In the genomic region with DNA sequence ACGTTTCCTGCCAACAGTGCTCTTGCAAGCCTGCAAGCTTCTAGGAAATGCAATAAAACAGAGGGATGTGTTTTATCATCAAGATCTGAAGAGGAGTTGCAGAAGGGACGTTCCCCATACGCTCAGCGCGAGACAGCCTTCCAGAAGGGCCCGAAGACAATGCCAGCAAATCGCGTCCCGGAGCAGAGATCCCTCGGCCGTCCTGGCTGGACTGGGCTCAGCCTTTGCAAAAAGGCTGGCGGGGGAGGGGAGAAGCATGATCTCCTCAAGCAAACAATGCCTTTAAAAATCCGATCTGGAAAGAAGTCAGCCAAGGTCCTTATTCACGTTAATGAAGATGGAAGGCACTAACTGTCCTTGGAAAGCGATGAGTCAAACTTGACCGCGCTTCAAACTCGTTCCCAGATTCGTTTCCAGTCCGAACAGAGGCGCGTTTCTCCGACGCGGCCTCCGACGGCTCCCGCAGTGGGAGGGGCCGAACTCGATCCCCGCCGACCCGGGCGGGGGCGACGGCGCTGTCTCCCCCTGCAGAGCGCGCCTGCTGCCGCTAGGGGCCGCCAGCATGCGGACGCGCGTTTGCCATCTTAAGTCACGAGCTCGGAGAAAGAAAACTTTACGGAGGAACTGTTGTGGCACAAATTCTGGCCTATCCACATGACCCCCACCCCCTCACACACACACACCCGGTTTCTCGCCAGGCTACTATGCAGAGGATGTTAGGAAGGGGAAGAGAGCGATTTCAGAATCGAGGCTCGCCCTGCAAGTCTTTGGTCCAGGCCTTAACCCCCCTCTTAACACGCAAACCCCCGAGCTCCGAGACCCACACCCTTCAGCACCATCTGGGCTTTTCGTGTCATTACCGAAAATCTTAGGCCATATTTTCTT, we compare ENCODE assay signal across 1 cellular context.
TF ChIP-seq lines count a peak whose summit lies in the region.

No MANE protein-coding gene starts in this region.

TF ChIP-seq in HEK293, 187 proteins besides CTCF, POLR2A, EP300 and RAD21 (continued from another document and continues in another):
- TF ChIP-seq, protein P1, sequence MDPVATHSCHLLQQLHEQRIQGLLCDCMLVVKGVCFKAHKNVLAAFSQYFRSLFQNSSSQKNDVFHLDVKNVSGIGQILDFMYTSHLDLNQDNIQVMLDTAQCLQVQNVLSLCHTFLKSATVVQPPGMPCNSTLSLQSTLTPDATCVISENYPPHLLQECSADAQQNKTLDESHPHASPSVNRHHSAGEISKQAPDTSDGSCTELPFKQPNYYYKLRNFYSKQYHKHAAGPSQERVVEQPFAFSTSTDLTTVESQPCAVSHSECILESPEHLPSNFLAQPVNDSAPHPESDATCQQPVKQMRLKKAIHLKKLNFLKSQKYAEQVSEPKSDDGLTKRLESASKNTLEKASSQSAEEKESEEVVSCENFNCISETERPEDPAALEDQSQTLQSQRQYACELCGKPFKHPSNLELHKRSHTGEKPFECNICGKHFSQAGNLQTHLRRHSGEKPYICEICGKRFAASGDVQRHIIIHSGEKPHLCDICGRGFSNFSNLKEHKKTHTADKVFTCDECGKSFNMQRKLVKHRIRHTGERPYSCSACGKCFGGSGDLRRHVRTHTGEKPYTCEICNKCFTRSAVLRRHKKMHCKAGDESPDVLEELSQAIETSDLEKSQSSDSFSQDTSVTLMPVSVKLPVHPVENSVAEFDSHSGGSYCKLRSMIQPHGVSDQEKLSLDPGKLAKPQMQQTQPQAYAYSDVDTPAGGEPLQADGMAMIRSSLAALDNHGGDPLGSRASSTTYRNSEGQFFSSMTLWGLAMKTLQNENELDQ (tag by site-specific recombination; IDR thresholded peaks at IDR 0.05; ENCODE audit: low read depth): no peak
- TF ChIP-seq, protein P2, sequence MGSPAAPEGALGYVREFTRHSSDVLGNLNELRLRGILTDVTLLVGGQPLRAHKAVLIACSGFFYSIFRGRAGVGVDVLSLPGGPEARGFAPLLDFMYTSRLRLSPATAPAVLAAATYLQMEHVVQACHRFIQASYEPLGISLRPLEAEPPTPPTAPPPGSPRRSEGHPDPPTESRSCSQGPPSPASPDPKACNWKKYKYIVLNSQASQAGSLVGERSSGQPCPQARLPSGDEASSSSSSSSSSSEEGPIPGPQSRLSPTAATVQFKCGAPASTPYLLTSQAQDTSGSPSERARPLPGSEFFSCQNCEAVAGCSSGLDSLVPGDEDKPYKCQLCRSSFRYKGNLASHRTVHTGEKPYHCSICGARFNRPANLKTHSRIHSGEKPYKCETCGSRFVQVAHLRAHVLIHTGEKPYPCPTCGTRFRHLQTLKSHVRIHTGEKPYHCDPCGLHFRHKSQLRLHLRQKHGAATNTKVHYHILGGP (tag by site-specific recombination; IDR thresholded peaks at IDR 0.05): no peak
- TF ChIP-seq, protein P3, sequence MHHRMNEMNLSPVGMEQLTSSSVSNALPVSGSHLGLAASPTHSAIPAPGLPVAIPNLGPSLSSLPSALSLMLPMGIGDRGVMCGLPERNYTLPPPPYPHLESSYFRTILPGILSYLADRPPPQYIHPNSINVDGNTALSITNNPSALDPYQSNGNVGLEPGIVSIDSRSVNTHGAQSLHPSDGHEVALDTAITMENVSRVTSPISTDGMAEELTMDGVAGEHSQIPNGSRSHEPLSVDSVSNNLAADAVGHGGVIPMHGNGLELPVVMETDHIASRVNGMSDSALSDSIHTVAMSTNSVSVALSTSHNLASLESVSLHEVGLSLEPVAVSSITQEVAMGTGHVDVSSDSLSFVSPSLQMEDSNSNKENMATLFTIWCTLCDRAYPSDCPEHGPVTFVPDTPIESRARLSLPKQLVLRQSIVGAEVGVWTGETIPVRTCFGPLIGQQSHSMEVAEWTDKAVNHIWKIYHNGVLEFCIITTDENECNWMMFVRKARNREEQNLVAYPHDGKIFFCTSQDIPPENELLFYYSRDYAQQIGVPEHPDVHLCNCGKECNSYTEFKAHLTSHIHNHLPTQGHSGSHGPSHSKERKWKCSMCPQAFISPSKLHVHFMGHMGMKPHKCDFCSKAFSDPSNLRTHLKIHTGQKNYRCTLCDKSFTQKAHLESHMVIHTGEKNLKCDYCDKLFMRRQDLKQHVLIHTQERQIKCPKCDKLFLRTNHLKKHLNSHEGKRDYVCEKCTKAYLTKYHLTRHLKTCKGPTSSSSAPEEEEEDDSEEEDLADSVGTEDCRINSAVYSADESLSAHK (tag by site-specific recombination; IDR thresholded peaks at IDR 0.05): no peak
- TF ChIP-seq ZFP3 (tag by site-specific recombination; IDR thresholded peaks at IDR 0.05; ENCODE audit: low read depth) (no peak), ZNF426 (tag by site-specific recombination; IDR thresholded peaks at IDR 0.05) (no peak), KLF1 (tag by site-specific recombination; IDR thresholded peaks at IDR 0.05) (no peak), ZNF623 (tag by site-specific recombination; IDR thresholded peaks at IDR 0.05) (no peak), ZNF404 (tag by site-specific recombination; IDR thresholded peaks at IDR 0.05) (no peak), GLI4 (tag by site-specific recombination; IDR thresholded peaks at IDR 0.05) (0 out of 2 replicates have a peak, but pooled peaks have one; percentile 46), ZNF2 (tag by site-specific recombination; IDR thresholded peaks at IDR 0.05) (no peak; the same call in none of the 2 replicates), ZNF561 (tag by site-specific recombination; IDR thresholded peaks at IDR 0.05; ENCODE audit: borderline replicate concordance) (no peak; the same call in 1 of the 2 replicates), ZNF837 (tag by site-specific recombination; IDR thresholded peaks at IDR 0.05) (no peak), ZNF830 (tag by site-specific recombination; IDR thresholded peaks at IDR 0.05; ENCODE audit: low read depth) (no peak), KLF9 (tag by site-specific recombination; IDR thresholded peaks at IDR 0.05; ENCODE audit: low read depth) (no peak), ZNF707 (tag by site-specific recombination; IDR thresholded peaks at IDR 0.05) (no peak), ZBTB21 (tag by site-specific recombination; IDR thresholded peaks at IDR 0.05) (no peak), SP7 (tag by site-specific recombination; IDR thresholded peaks at IDR 0.05) (peak; percentile 43; the same call in 1 of the 2 replicates), ZNF660 (tag by site-specific recombination; IDR thresholded peaks at IDR 0.05) (peak; percentile 77), ZNF555 (tag by site-specific recombination; conservative IDR thresholded peaks at IDR 0.05) (no peak), ZNF585B (tag by site-specific recombination; IDR thresholded peaks at IDR 0.05) (no peak), ZNF202 (tag by site-specific recombination; IDR thresholded peaks at IDR 0.05; ENCODE audit: borderline replicate concordance) (no peak), ZNF223 (tag by site-specific recombination; IDR thresholded peaks at IDR 0.05) (no peak), WT1 (tag by site-specific recombination; IDR thresholded peaks at IDR 0.05) (no peak), ZNF169 (tag by site-specific recombination; IDR thresholded peaks at IDR 0.05) (no peak), ZNF175 (tag by site-specific recombination; IDR thresholded peaks at IDR 0.05) (no peak)
- TF ChIP-seq, protein P4, sequence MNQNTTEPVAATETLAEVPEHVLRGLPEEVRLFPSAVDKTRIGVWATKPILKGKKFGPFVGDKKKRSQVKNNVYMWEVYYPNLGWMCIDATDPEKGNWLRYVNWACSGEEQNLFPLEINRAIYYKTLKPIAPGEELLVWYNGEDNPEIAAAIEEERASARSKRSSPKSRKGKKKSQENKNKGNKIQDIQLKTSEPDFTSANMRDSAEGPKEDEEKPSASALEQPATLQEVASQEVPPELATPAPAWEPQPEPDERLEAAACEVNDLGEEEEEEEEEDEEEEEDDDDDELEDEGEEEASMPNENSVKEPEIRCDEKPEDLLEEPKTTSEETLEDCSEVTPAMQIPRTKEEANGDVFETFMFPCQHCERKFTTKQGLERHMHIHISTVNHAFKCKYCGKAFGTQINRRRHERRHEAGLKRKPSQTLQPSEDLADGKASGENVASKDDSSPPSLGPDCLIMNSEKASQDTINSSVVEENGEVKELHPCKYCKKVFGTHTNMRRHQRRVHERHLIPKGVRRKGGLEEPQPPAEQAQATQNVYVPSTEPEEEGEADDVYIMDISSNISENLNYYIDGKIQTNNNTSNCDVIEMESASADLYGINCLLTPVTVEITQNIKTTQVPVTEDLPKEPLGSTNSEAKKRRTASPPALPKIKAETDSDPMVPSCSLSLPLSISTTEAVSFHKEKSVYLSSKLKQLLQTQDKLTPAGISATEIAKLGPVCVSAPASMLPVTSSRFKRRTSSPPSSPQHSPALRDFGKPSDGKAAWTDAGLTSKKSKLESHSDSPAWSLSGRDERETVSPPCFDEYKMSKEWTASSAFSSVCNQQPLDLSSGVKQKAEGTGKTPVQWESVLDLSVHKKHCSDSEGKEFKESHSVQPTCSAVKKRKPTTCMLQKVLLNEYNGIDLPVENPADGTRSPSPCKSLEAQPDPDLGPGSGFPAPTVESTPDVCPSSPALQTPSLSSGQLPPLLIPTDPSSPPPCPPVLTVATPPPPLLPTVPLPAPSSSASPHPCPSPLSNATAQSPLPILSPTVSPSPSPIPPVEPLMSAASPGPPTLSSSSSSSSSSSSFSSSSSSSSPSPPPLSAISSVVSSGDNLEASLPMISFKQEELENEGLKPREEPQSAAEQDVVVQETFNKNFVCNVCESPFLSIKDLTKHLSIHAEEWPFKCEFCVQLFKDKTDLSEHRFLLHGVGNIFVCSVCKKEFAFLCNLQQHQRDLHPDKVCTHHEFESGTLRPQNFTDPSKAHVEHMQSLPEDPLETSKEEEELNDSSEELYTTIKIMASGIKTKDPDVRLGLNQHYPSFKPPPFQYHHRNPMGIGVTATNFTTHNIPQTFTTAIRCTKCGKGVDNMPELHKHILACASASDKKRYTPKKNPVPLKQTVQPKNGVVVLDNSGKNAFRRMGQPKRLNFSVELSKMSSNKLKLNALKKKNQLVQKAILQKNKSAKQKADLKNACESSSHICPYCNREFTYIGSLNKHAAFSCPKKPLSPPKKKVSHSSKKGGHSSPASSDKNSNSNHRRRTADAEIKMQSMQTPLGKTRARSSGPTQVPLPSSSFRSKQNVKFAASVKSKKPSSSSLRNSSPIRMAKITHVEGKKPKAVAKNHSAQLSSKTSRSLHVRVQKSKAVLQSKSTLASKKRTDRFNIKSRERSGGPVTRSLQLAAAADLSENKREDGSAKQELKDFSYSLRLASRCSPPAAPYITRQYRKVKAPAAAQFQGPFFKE (tag by site-specific recombination; IDR thresholded peaks at IDR 0.05; ENCODE audit: borderline replicate concordance): no peak
- TF ChIP-seq, protein P5, sequence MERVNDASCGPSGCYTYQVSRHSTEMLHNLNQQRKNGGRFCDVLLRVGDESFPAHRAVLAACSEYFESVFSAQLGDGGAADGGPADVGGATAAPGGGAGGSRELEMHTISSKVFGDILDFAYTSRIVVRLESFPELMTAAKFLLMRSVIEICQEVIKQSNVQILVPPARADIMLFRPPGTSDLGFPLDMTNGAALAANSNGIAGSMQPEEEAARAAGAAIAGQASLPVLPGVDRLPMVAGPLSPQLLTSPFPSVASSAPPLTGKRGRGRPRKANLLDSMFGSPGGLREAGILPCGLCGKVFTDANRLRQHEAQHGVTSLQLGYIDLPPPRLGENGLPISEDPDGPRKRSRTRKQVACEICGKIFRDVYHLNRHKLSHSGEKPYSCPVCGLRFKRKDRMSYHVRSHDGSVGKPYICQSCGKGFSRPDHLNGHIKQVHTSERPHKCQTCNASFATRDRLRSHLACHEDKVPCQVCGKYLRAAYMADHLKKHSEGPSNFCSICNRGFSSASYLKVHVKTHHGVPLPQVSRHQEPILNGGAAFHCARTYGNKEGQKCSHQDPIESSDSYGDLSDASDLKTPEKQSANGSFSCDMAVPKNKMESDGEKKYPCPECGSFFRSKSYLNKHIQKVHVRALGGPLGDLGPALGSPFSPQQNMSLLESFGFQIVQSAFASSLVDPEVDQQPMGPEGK (tag by site-specific recombination; IDR thresholded peaks at IDR 0.05): peak; percentile 94
- TF ChIP-seq, protein P6, sequence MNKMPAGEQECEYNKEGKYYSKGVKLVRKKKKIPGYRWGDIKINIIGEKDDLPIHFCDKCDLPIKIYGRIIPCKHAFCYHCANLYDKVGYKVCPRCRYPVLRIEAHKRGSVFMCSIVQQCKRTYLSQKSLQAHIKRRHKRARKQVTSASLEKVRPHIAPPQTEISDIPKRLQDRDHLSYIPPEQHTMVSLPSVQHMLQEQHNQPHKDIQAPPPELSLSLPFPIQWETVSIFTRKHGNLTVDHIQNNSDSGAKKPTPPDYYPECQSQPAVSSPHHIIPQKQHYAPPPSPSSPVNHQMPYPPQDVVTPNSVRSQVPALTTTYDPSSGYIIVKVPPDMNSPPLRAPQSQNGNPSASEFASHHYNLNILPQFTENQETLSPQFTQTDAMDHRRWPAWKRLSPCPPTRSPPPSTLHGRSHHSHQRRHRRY (tag by site-specific recombination; IDR thresholded peaks at IDR 0.05): no peak
- TF ChIP-seq, protein P7, sequence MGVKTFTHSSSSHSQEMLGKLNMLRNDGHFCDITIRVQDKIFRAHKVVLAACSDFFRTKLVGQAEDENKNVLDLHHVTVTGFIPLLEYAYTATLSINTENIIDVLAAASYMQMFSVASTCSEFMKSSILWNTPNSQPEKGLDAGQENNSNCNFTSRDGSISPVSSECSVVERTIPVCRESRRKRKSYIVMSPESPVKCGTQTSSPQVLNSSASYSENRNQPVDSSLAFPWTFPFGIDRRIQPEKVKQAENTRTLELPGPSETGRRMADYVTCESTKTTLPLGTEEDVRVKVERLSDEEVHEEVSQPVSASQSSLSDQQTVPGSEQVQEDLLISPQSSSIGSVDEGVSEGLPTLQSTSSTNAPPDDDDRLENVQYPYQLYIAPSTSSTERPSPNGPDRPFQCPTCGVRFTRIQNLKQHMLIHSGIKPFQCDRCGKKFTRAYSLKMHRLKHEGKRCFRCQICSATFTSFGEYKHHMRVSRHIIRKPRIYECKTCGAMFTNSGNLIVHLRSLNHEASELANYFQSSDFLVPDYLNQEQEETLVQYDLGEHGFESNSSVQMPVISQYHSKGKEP (tag by site-specific recombination; IDR thresholded peaks at IDR 0.05): peak; percentile 22; the same call in 1 of the 2 replicates
- TF ChIP-seq, protein P8, sequence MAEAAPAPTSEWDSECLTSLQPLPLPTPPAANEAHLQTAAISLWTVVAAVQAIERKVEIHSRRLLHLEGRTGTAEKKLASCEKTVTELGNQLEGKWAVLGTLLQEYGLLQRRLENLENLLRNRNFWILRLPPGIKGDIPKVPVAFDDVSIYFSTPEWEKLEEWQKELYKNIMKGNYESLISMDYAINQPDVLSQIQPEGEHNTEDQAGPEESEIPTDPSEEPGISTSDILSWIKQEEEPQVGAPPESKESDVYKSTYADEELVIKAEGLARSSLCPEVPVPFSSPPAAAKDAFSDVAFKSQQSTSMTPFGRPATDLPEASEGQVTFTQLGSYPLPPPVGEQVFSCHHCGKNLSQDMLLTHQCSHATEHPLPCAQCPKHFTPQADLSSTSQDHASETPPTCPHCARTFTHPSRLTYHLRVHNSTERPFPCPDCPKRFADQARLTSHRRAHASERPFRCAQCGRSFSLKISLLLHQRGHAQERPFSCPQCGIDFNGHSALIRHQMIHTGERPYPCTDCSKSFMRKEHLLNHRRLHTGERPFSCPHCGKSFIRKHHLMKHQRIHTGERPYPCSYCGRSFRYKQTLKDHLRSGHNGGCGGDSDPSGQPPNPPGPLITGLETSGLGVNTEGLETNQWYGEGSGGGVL (tag by site-specific recombination; IDR thresholded peaks at IDR 0.05): no peak
